ENCODE assay signal across 8 cellular contexts in the genomic region with DNA sequence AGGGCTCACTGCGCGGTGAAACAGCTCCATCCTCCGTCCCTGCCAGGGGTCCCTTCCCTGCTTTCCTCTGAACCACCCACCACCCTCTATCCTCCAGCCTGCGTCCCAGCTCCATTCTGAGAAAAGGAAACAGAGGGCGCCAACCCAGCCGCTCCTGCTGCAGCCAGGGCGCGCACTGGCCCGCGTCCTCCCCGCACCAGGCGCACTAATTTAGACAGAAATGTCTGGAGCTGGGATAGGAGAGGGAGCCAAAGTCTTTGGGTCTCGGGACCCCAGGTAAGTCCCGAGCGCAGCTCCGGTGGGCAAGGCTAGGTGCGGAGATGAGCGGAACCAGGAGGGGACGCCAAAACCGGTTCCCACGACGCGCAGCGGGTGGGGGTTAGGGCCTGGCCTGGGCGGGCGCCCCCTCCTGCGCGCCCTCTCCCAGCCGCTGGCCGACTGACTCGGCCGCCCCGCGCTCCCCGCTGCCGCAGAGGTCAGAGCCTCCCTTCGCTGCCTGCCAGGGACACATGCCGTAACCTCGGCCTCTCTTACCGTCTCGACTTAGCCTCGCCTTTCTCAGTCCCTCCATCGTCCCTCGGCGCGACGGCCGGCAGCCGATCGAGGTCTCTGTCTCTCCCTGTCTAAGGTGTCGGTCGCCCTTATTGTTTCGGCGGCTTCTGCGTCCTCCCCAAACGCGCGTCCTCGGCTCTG. TPM values are rescaled to one million over a fixed set of nuclear protein-coding genes. Genes with fewer than 3 reads are reported as not detected.
DNase-seq lines count a peak whose midpoint lies in the region; ATAC-seq and TF ChIP-seq lines count a peak whose summit lies in the region.

No MANE protein-coding gene starts in this region.

- no peaks in the 10 kb centered on the region for H3K9me3 ChIP-seq in CD4-positive, alpha-beta memory T cell (ENCODE audit: control insufficient read depth in 1 of 2, low read length in 2 of 2)
- no peaks in the 10 kb centered on the region for H3K9me3 ChIP-seq in stomach smooth muscle (ENCODE audit: control insufficient read depth in 2 of 2, low read length in 2 of 2)

- peaks cover 22 to 34% of the 10 kb centered on the region in 2 donors for H3K27me3 Mint-ChIP-seq in CD4-positive, alpha-beta memory T cell

- H3K27me3 ChIP-seq in CD4-positive, alpha-beta memory T cell (ENCODE audit: insufficient read depth, low read length) = peaks cover 19% of the 10 kb centered on the region
- H3K27me3 ChIP-seq in stomach smooth muscle (ENCODE audit: control insufficient read depth in 1 of 2, insufficient read depth in 2 of 2, low read length in 2 of 2) = no peaks in the 10 kb centered on the region

- peak overlapping the region in 1 of 2 donors; percentile 24 for H3K4me3 ChIP-seq in CD4-positive, alpha-beta memory T cell (ENCODE audit: low read length in 2 of 2)
- H3K4me3 ChIP-seq in LNCaP clone FGC (ENCODE audit: low read depth, low read length) (peak overlapping the region; percentile 66), cardiac fibroblast (replicated peaks in 1 of 2; ENCODE audit: low read depth in 2 of 2, low read length in 2 of 2) (peak overlapping the region; percentile 80 to 94), stomach smooth muscle (ENCODE audit: low read length in 2 of 2) (peak overlapping the region; percentile 71 to 85)

- peak overlapping the region in 4 of 7 donors; percentile 30 to 68 (median 58) for H3K27ac Mint-ChIP-seq in CD4-positive, alpha-beta memory T cell

- peaks cover 11 to 22% (median 16%) of the 10 kb centered on the region in 4 donors for H3K4me1 Mint-ChIP-seq in CD4-positive, alpha-beta memory T cell

- H3K9me3 Mint-ChIP-seq in CD4-positive, alpha-beta memory T cell = no peaks in the 10 kb centered on the region

- H3K36me3 ChIP-seq in CD4-positive, alpha-beta memory T cell (ENCODE audit: insufficient read depth, low read length) = no peaks in the 10 kb centered on the region
- no peaks in the 10 kb centered on the region for H3K36me3 ChIP-seq in stomach smooth muscle (ENCODE audit: control insufficient read depth in 2 of 2, insufficient read depth in 2 of 2, low read length in 2 of 2)

- H3K9ac ChIP-seq in stomach smooth muscle (ENCODE audit: low read length in 2 of 2) = peak overlapping the region; percentile 52 to 64

- ATAC-seq in HG02852 (IDR thresholded peaks at IDR 0.05; ENCODE audit: unreplicated experiment) = no peak

- CTCF ChIA-PET in CD4-positive, alpha-beta memory T cell (lab: Charles Lee; ENCODE audit: partially characterized antibody) = interaction anchor here (0.7 to 2.5 kb wide), 3 partner anchors 9 to 122 kb away, joined by 3 to 10 read pairs (median 7); no protein-coding TSS in a partner anchor

- peak overlapping the region; percentile 85 to 93 (median 88) for H3K4me3 Mint-ChIP-seq in CD4-positive, alpha-beta memory T cell

- POLR2A ChIA-PET in CD4-positive, alpha-beta memory T cell (lab: Charles Lee; ENCODE audit: partially characterized antibody) = interaction anchor here (0.7 to 2.5 kb wide), 2 partner anchors 24 to 271 kb away, joined by 5 to 12 read pairs; a partner anchor contains a TSS

- TF ChIP-seq CTCF in LNCaP clone FGC (IDR thresholded peaks at IDR 0.05; ENCODE audit: control insufficient read depth, extremely low read depth, insufficient read depth) (0 out of 2 replicates have a peak, but pooled peaks have one; percentile 1), cardiac fibroblast (IDR thresholded peaks at IDR 0.05; ENCODE audit: low read depth, low read length) (no peak)

- DNase-seq in CD4-positive, alpha-beta memory T cell = peak in 1 of 5 donors; percentile 16
- DNase-seq in LNCaP clone FGC (ENCODE audit: low read depth) = no peak
- peak; percentile 44 to 65 for DNase-seq in cardiac fibroblast (ENCODE audit: low read depth in 2 of 2)
- peak; percentile 82 for DNase-seq in left kidney (ENCODE audit: low read depth, low spot score)
- no peak for DNase-seq in NOMO-1 treated with DMSO at 0.1 percent for 48 hours (lab: John Stamatoyannopoulos, UW; ENCODE audit: unreplicated experiment)
- no peak for DNase-seq in SKM-1 treated with dmso at 0.1 percent for 144 hours (lab: John Stamatoyannopoulos, UW; ENCODE audit: unreplicated experiment)

- H3K36me3 Mint-ChIP-seq in CD4-positive, alpha-beta memory T cell = no peaks in the 10 kb centered on the region

- H3K4me1 ChIP-seq in CD4-positive, alpha-beta memory T cell (ENCODE audit: insufficient read depth, low read length) = peaks cover 24% of the 10 kb centered on the region
- H3K4me1 ChIP-seq in stomach smooth muscle (ENCODE audit: control insufficient read depth, insufficient read depth, low read length) = peaks cover 27% of the 10 kb centered on the region

- H3K27ac ChIP-seq in CD4-positive, alpha-beta memory T cell (ENCODE audit: low read depth, low read length) = no peak overlapping the region
- H3K27ac ChIP-seq in stomach smooth muscle (ENCODE audit: low read length) = no peak overlapping the region

- intact Hi-C loops in CD4-positive, alpha-beta memory T cell (cut with micrococcal nuclease) = no loop called here

RNA-seq across cellular contexts. Expression of a gene that starts 2.0 kb away (rescaled TPM):
- 1 to 10 TPM; 5.5 to 6.5 TPM for total RNA-seq in CD4-positive, alpha-beta memory T cell
- under 1 TPM; 0.32 to 0.84 TPM for polyA plus RNA-seq in CD4-positive, alpha-beta memory T cell

RNA-seq across cellular contexts. Expression of a gene that starts 24.0 kb away (rescaled TPM):
- total RNA-seq in CD4-positive, alpha-beta memory T cell = 10 to 100 TPM; 21.4 to 22.2 TPM
- polyA plus RNA-seq in CD4-positive, alpha-beta memory T cell = 10 to 100 TPM; 30.4 to 44.4 TPM

Comparison
In these comparisons a context has a peak if more than half of its experiments do, and no peak if none do; other contexts are left out.
1. DNase-seq: peak in cardiac fibroblast (2 of 2) and left kidney (single experiment); none in LNCaP clone FGC (single experiment), NOMO-1 treated with DMSO at 0.1 percent for 48 hours (single experiment) and SKM-1 treated with dmso at 0.1 percent for 144 hours (single experiment).